8 cellular contexts compared by ENCODE assay signal in the genomic region with DNA sequence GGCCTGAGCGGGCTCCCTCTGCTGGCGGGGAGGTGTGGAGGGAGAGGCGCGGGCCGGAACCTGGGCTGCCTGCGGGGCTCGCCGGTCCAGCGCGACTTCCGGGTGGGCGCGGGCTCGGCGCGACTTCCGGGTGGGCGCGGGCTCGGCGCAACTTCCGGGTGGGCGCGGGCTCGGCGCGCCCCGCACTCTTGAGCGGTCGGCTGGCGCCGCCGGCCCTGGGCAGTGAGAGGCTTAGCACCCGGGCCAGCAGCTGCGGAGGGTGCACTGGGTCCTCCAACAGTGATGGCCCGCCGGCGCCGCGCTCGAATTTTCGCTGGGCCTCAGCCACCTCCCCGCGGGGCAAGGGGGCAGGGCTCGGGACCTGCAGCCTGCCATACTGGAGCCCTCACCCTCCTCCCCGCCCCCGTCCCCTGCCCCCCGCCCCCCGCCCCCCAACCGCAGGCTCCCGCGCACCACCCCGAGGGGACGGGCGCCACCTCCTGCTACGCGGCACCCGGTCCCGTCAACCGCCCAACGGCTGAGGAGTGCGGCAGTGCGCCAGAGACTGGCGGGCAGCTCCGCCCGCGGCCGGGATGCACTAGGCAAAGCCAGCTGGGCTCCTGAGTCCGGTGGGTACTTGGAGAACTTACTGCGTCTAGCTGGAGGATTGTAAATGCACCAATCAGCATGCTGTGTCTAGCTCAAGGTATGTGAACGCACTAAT.
DNase-seq lines count a peak whose midpoint lies in the region; ATAC-seq and TF ChIP-seq lines count a peak whose summit lies in the region.
"Not testable (repeated sequence)": the region's sequence is repeated elsewhere in the genome, so short reads cannot be mapped to it uniquely, and the experiment has no call there.

No MANE protein-coding gene starts in this region.

- not testable (repeated sequence) for H3K36me3 Mint-ChIP-seq in activated naive CD8-positive, alpha-beta T cell treated with anti-CD3 and anti-CD28 coated beads, Interleukin-2, amount 10 ng/mL, durations not matched to agents 7 days and 5 days

- H3K27me3 Mint-ChIP-seq in activated naive CD8-positive, alpha-beta T cell treated with anti-CD3 and anti-CD28 coated beads, Interleukin-2, amount 10 ng/mL, durations not matched to agents 7 days and 5 days, result not testable (repeated sequence)

- not testable (repeated sequence) for H3K27me3 ChIP-seq in tibial artery

- not testable (repeated sequence) for H3K4me1 Mint-ChIP-seq in activated naive CD8-positive, alpha-beta T cell treated with anti-CD3 and anti-CD28 coated beads, Interleukin-2, amount 10 ng/mL, durations not matched to agents 7 days and 5 days

- not testable (repeated sequence) for H3K36me3 ChIP-seq in tibial artery

- DNase-seq in GM12865 (ENCODE audit: low read depth); fibroblast of mammary gland (ENCODE audit: low read depth); skeletal muscle cell (ENCODE audit: low read depth): not testable (repeated sequence)
- DNase-seq in HS-27A (ENCODE audit: low read depth) (peak; percentile 19), medulla oblongata (ENCODE audit: extremely low spot score) (peak; percentile 12), tibial artery (peak in 1 of 2 donors; percentile 59)
- DNase-seq in activated naive CD8-positive, alpha-beta T cell treated with anti-CD3 and anti-CD28 coated beads, Interleukin-2, amount 10 ng/mL, durations not matched to agents 7 days and 5 days, result peak; percentile 82

- peak overlapping the region; percentile 56 for H3K4me3 ChIP-seq in GM12865 (ENCODE audit: low read depth, low read length)
- H3K4me3 ChIP-seq in WI38 (ENCODE audit: low read depth, low read length), result peak overlapping the region; percentile 51
- H3K4me3 ChIP-seq in fibroblast of mammary gland (ENCODE audit: control insufficient read depth, low read depth, low read length), result peak overlapping the region; percentile 48
- H3K4me3 ChIP-seq in skeletal muscle cell (ENCODE audit: low read depth, low read length), result peak overlapping the region; percentile 35
- peak overlapping the region; percentile 48 to 55 for H3K4me3 ChIP-seq in tibial artery

- peak overlapping the region; percentile 78 for H3K4me3 Mint-ChIP-seq in activated naive CD8-positive, alpha-beta T cell treated with anti-CD3 and anti-CD28 coated beads, Interleukin-2, amount 10 ng/mL, durations not matched to agents 7 days and 5 days

- intact Hi-C loops in tibial artery (cut with DNase I; ENCODE audit: low total_unique reads), result not testable (repeated sequence)

- POLR2A ChIA-PET in activated naive CD8-positive, alpha-beta T cell treated with anti-CD3 and anti-CD28 coated beads, Interleukin-2, amount 10 ng/mL, durations not matched to agents 7 days and 5 days (lab: Charles Lee), result not testable (repeated sequence)

- TF ChIP-seq CTCF in GM12865 (IDR thresholded peaks at IDR 0.05; ENCODE audit: insufficient read depth, low read depth, low read length, missing control alignments); WI38 (IDR thresholded peaks at IDR 0.05; ENCODE audit: low read depth, low read length); fibroblast of mammary gland (conservative IDR thresholded peaks at IDR 0.05; ENCODE audit: control insufficient read depth, insufficient read depth, low read depth, low read length); tibial artery (IDR thresholded peaks at IDR 0.05): not testable (repeated sequence)

- peak overlapping the region; percentile 82 for H3K27ac Mint-ChIP-seq in activated naive CD8-positive, alpha-beta T cell treated with anti-CD3 and anti-CD28 coated beads, Interleukin-2, amount 10 ng/mL, durations not matched to agents 7 days and 5 days

- not testable (repeated sequence) for H3K9me3 ChIP-seq in tibial artery

- not testable (repeated sequence) for H3K4me1 ChIP-seq in tibial artery

- peak; percentile 98 for ATAC-seq in activated naive CD8-positive, alpha-beta T cell treated with anti-CD3 and anti-CD28 coated beads, Interleukin-2, amount 10 ng/mL, durations not matched to agents 7 days and 5 days (ENCODE audit: low read depth)

- H3K9me3 Mint-ChIP-seq in activated naive CD8-positive, alpha-beta T cell treated with anti-CD3 and anti-CD28 coated beads, Interleukin-2, amount 10 ng/mL, durations not matched to agents 7 days and 5 days, result not testable (repeated sequence)

- H3K27ac ChIP-seq in tibial artery, result peak overlapping the region; percentile 57 to 69
